Comparison of ENCODE assay signal across 10 cellular contexts in the genomic region with DNA sequence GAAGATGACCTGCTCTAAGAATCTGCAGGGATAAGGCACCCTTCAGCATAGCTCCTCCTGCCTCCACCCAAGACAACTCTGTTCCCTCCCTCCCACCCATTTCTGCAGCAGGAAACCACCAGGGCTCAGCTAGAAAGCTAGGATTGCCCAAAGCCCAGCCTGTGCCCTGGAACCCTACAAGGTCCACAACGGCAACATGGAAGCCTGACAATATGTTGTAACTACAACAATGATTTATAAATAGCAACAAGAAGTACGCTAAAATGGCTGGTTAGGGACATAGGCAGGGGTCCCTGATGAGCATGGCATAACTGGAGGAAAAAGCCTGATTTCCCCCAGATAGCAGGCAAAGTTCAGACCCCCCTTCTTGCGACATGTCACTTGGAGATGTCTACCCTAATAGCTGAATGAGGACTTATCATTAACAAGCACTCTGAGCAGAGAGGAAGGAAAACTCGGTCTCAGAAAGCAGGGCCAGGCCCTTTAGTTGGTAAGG. TPM values are rescaled to one million over a fixed set of nuclear protein-coding genes. Genes with fewer than 3 reads are reported as not detected.
DNase-seq lines count a peak whose midpoint lies in the region; ATAC-seq and TF ChIP-seq lines count a peak whose summit lies in the region.
"Had no signal": no experiment of that assay in that cellular context is flagged by ENCODE, and none has a peak within 500 bp of the region (broad histone marks: within the 10 kb centered on the region; RNA-seq: fewer than 3 reads in every experiment).

No MANE protein-coding gene starts in this region.

- TF ChIP-seq EP300 in SK-N-SH (IDR thresholded peaks at IDR 0.05; ENCODE audit: borderline replicate concordance in 1 of 2, low read depth in 1 of 2, low read length in 1 of 2) (no peak), stomach (IDR thresholded peaks at IDR 0.05) (no peak)

- no peaks in the 10 kb centered on the region for H3K9me2 ChIP-seq in SK-N-SH

- peak overlapping the region; percentile 74; the same call in 1 of the 2 replicates for H3K4me2 ChIP-seq in SK-N-SH
- H3K4me2 ChIP-seq in OCI-LY3 (ENCODE audit: low read length), result peak overlapping the region; percentile 98

- no peak for ATAC-seq in SK-N-SH treated with all-trans-retinoic acid at 6 μM for 48 hours
- ATAC-seq: PC-3 had no signal

- in situ Hi-C loops in HAP-1 (cut with MboI; ENCODE audit: low sequenced_read_pairs), result no loop called here

- H3K4me3 ChIP-seq in SK-N-SH (ENCODE audit: low read depth in 2 of 2, low read length in 1 of 2) (peak overlapping the region in 1 of 2 experiments; percentile 31; a peak in 1 of 4 replicates), OCI-LY3 (ENCODE audit: low read length) (peak overlapping the region; percentile 59), fibroblast of villous mesenchyme (ENCODE audit: low read depth, low read length) (peak overlapping the region; percentile 23), stomach (no peak overlapping the region), HAP-1 (no peak overlapping the region)

- H3K79me2 ChIP-seq in SK-N-SH (ENCODE audit: insufficient read depth) (peaks cover 92% of the 10 kb centered on the region), OCI-LY3 (ENCODE audit: low read length) (peaks cover 89% of the 10 kb centered on the region)

- H3K36me3 ChIP-seq in SK-N-SH (replicated peaks in 1 of 2; ENCODE audit: control insufficient read depth in 1 of 2, insufficient read depth in 2 of 2, low read length in 1 of 2), result peaks cover 6 to 10% of the 10 kb centered on the region in 2 experiments
- peaks cover 13% of the 10 kb centered on the region for H3K36me3 ChIP-seq in OCI-LY3 (replicated peaks; ENCODE audit: low read depth, low read length)
- H3K36me3 ChIP-seq in stomach, result no peaks in the 10 kb centered on the region
- no peaks in the 10 kb centered on the region; the same call in 1 of the 2 replicates for H3K36me3 ChIP-seq in HAP-1 (replicated peaks)

- H2AFZ ChIP-seq in SK-N-SH (ENCODE audit: low read depth) (no peak overlapping the region), OCI-LY3 (ENCODE audit: low read depth, low read length) (no peak overlapping the region)

- peak overlapping the region; percentile 60 to 82 for H3K27ac ChIP-seq in SK-N-SH (ENCODE audit: low read depth in 2 of 2, low read length in 1 of 2)
- H3K27ac ChIP-seq in OCI-LY3 (ENCODE audit: low read length), result peak overlapping the region; percentile 97
- H3K27ac ChIP-seq in stomach, result peak overlapping the region in 3 of 5 donors; percentile 40 to 69 (median 43)
- H3K27ac ChIP-seq: 22Rv1 had no signal

- peaks cover 59 to 78% of the 10 kb centered on the region in 2 experiments for H3K4me1 ChIP-seq in SK-N-SH (ENCODE audit: control insufficient read depth in 1 of 2, insufficient read depth in 2 of 2, low read depth in 1 of 2, low read length in 1 of 2)
- H3K4me1 ChIP-seq in OCI-LY3 (ENCODE audit: low read length), result peaks cover 92% of the 10 kb centered on the region
- peaks cover 55 to 98% (median 80%) of the 10 kb centered on the region in 4 donors for H3K4me1 ChIP-seq in stomach
- peaks cover 29% of the 10 kb centered on the region for H3K4me1 ChIP-seq in HAP-1

- intact Hi-C loops in stomach (cut with DNase I; ENCODE audit: low total_unique reads), result no loop called here

- H3K9ac ChIP-seq in SK-N-SH, result no peak overlapping the region
- peak overlapping the region; percentile 67 for H3K9ac ChIP-seq in OCI-LY3 (ENCODE audit: low read length)

- no peaks in the 10 kb centered on the region for H3K9me3 ChIP-seq in SK-N-SH
- no peaks in the 10 kb centered on the region for H3K9me3 ChIP-seq in OCI-LY3 (ENCODE audit: insufficient read depth, low read length)
- no peaks in the 10 kb centered on the region for H3K9me3 ChIP-seq in stomach
- no peaks in the 10 kb centered on the region for H3K9me3 ChIP-seq in HAP-1

- CTCF ChIA-PET in SK-N-SH (lab: Yijun Ruan, JAX), result interaction anchor here (1.4 to 1.9 kb wide), 2 partner anchors 21 to 37 kb away, joined by 4 to 5 read pairs; no protein-coding TSS in a partner anchor

- 84% methylated on average over 4 of the region's 4 CpGs for WGBS in SK-N-SH (ENCODE audit: low lambda C conversion rate)
- WGBS in stomach, 5 donors, result 54 to 68% (median 60%) methylated on average over 4 of the region's 4 CpGs

- TF ChIP-seq RAD21 in SK-N-SH (IDR thresholded peaks at IDR 0.05; ENCODE audit: low read length), result no peak

- peaks cover 43% of the 10 kb centered on the region for H3F3A ChIP-seq in SK-N-SH (replicated peaks; ENCODE audit: insufficient read depth)

- POLR2A ChIA-PET in SK-N-SH (lab: Yijun Ruan, JAX), result interaction anchor here (1.9 kb wide), 1 partner anchor 51 kb away, joined by 8 read pairs; no protein-coding TSS in a partner anchor

- TF ChIP-seq POLR2A in stomach (IDR thresholded peaks at IDR 0.05), result no peak

- DNase-seq in SK-N-SH (no peak), fibroblast of villous mesenchyme (ENCODE audit: low read depth) (peak; percentile 19), stomach (no peak), HAP-1 (ENCODE audit: low spot score in 2 of 2) (no peak), NCI-H524 (lab: John Stamatoyannopoulos, UW) (no peak)
- DNase-seq in activated naive CD4-positive, alpha-beta T cell treated with Interleukin-2 at 50 U/mL for 16 hours, result no peak
- DNase-seq: PC-3 had no signal

- H3K27me3 ChIP-seq in SK-N-SH (ENCODE audit: insufficient read depth) (no peaks in the 10 kb centered on the region), OCI-LY3 (ENCODE audit: low read depth, low read length) (no peaks in the 10 kb centered on the region), stomach (no peaks in the 10 kb centered on the region), HAP-1 (ENCODE audit: low read depth) (no peaks in the 10 kb centered on the region)

- H4K20me1 ChIP-seq in SK-N-SH (ENCODE audit: insufficient read depth) (peaks cover 43% of the 10 kb centered on the region), OCI-LY3 (ENCODE audit: insufficient read depth, low read length) (peaks cover 12% of the 10 kb centered on the region)

- TF ChIP-seq CTCF in SK-N-SH (IDR thresholded peaks at IDR 0.05) (no peak), OCI-LY3 (IDR thresholded peaks at IDR 0.05; ENCODE audit: low read depth, low read length) (no peak), fibroblast of villous mesenchyme (IDR thresholded peaks at IDR 0.05; ENCODE audit: insufficient read depth, low read depth, low read length) (no peak), stomach (IDR thresholded peaks at IDR 0.05) (no peak)

TF ChIP-seq in SK-N-SH, 30 proteins besides CTCF, POLR2A, EP300 and RAD21:
- no peak for TF ChIP-seq RXRA (IDR thresholded peaks at IDR 0.05; ENCODE audit: borderline replicate concordance, low read depth)

TF ChIP-seq in SK-N-SH treated with all-trans-retinoic acid at 6 μM for 48 hours, 23 proteins besides CTCF, POLR2A, EP300 and RAD21:
- no peak for TF ChIP-seq ZNF565 (CRISPR knock-in tag; conservative IDR thresholded peaks at IDR 0.05; ENCODE audit: low read depth)
- no peak for TF ChIP-seq TOX (CRISPR knock-in tag; IDR thresholded peaks at IDR 0.05; ENCODE audit: borderline replicate concordance)
- TF ChIP-seq, protein P1, sequence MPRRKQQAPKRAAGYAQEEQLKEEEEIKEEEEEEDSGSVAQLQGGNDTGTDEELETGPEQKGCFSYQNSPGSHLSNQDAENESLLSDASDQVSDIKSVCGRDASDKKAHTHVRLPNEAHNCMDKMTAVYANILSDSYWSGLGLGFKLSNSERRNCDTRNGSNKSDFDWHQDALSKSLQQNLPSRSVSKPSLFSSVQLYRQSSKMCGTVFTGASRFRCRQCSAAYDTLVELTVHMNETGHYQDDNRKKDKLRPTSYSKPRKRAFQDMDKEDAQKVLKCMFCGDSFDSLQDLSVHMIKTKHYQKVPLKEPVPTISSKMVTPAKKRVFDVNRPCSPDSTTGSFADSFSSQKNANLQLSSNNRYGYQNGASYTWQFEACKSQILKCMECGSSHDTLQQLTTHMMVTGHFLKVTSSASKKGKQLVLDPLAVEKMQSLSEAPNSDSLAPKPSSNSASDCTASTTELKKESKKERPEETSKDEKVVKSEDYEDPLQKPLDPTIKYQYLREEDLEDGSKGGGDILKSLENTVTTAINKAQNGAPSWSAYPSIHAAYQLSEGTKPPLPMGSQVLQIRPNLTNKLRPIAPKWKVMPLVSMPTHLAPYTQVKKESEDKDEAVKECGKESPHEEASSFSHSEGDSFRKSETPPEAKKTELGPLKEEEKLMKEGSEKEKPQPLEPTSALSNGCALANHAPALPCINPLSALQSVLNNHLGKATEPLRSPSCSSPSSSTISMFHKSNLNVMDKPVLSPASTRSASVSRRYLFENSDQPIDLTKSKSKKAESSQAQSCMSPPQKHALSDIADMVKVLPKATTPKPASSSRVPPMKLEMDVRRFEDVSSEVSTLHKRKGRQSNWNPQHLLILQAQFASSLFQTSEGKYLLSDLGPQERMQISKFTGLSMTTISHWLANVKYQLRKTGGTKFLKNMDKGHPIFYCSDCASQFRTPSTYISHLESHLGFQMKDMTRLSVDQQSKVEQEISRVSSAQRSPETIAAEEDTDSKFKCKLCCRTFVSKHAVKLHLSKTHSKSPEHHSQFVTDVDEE (CRISPR knock-in tag; IDR thresholded peaks at IDR 0.05), result no peak

RNA-seq across cellular contexts. Expression of gene ST3GAL2, which starts 6.5 kb away (rescaled TPM):
- polyA plus RNA-seq in SK-N-SH (2012; rRNA removed) (11.4 and 19.9 TPM in 2 replicates), stomach (1 to 10 TPM; 2.6 to 5.9 (median 3.2) TPM)
- polyA plus RNA-seq in SK-N-SH (2012; cell fraction: cytosol; rRNA removed), result 6.6 and 13.1 TPM in 2 replicates
- 13.6 and 16.1 TPM in 2 replicates for polyA plus RNA-seq in SK-N-SH (2012; cell fraction: nucleus; rRNA removed)
- total RNA-seq in fibroblast of villous mesenchyme (42.7 and 51.2 TPM in 2 replicates), stomach (10 to 100 TPM in 4 of 5 donors, 1 to 10 TPM in 1; 7.7 to 51.3 (median 17.4) TPM)

RNA-seq across cellular contexts. Expression of gene FCSK, which starts 22.0 kb away (rescaled TPM):
- 9.7 and 10.4 TPM in 2 replicates for polyA plus RNA-seq in SK-N-SH (2012; rRNA removed)
- polyA plus RNA-seq in SK-N-SH (2012; cell fraction: cytosol; rRNA removed), result 2.3 and 3.3 TPM in 2 replicates
- polyA plus RNA-seq in SK-N-SH (2012; cell fraction: nucleus; rRNA removed), result 47.7 and 71.8 TPM in 2 replicates
- total RNA-seq in fibroblast of villous mesenchyme, result 9.0 and 9.5 TPM in 2 replicates
- total RNA-seq in stomach, result 10 to 100 TPM in 4 of 5 donors, 1 to 10 TPM in 1; 5.8 to 92.7 (median 43.3) TPM
- 10 to 100 TPM in 1 of 3 donors, 1 to 10 TPM in 2; 7.7 to 11.8 (median 9.8) TPM for polyA plus RNA-seq in stomach

Comparison
In these comparisons a context has a peak if more than half of its experiments do, and no peak if none do; other contexts are left out.
1. H3K27ac ChIP-seq: peak in every context shown above with its lines; median percentile 97 in OCI-LY3; 71 in SK-N-SH; 43 in stomach.
2. H3K4me3 ChIP-seq: peak in OCI-LY3 (single experiment) and fibroblast of villous mesenchyme (single experiment); none in stomach (0 of 4) and HAP-1 (single experiment).